16 cellular contexts compared by ENCODE assay signal in the genomic region with DNA sequence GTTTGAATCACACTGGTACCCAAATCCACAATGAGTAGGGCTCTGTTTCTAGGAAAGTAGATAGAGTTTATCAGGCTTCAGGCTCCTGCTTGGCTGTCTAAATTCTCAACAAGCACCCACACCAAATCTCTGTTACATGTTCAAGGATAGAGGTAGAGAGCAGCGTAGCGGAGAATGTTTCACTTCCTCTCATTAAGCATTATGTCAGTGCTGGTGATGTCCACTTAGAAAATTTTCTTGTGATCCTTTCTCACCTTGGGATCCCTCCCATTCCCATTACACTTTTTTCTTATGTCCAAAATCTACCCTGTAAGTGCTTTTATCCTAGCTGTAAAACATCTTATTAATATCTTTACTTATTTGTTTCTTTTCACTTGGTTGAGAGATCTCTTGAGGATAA.
DNase-seq lines count a peak whose midpoint lies in the region; ATAC-seq and TF ChIP-seq lines count a peak whose summit lies in the region.
"Had no signal": no experiment of that assay in that cellular context is flagged by ENCODE, and none has a peak within 500 bp of the region (broad histone marks: within the 10 kb centered on the region; RNA-seq: fewer than 3 reads in every experiment).

No MANE protein-coding gene starts in this region.

- ATAC-seq in GM18909 (IDR thresholded peaks at IDR 0.05; ENCODE audit: poor library complexity, unreplicated experiment) (peak; percentile 63), HG02610 (IDR thresholded peaks at IDR 0.05; ENCODE audit: unreplicated experiment) (peak; percentile 81), HG03378 (IDR thresholded peaks at IDR 0.05; ENCODE audit: unreplicated experiment) (peak; percentile 90), GM19397 (IDR thresholded peaks at IDR 0.05; ENCODE audit: unreplicated experiment) (no peak), GM19455 (IDR thresholded peaks at IDR 0.05; ENCODE audit: unreplicated experiment) (no peak)
- ATAC-seq: activated CD8-positive, alpha-beta memory T cell treated with anti-CD3 and anti-CD28 coated beads, Interleukin-2, amount 10 ng/mL, durations not matched to agents 7 days and 5 days; body of pancreas; left lobe of liver had no signal

- no peaks in the 10 kb centered on the region for H3K27me3 ChIP-seq in GM06990 (replicated peaks; ENCODE audit: control insufficient read depth, insufficient read depth, low read length)
- H3K27me3 ChIP-seq: body of pancreas, dorsolateral prefrontal cortex, MG63 had no signal

- no peak for TF ChIP-seq CTCF in GM06990 (IDR thresholded peaks at IDR 0.05; ENCODE audit: insufficient read depth, low read length, poor library complexity, severe bottlenecking)

- H3K36me3 ChIP-seq in GM06990 (ENCODE audit: control insufficient read depth, insufficient read depth, low read length): no peaks in the 10 kb centered on the region
- H3K36me3 ChIP-seq: MG63 had no signal

- no peak overlapping the region for H3K4me3 ChIP-seq in GM06990 (replicated peaks; ENCODE audit: low read depth, low read length)
- H3K4me3 ChIP-seq: body of pancreas, dorsolateral prefrontal cortex, MG63 had no signal

- DNase-seq in GM06990 (ENCODE audit: extremely low read depth, insufficient read length) (peak; percentile 33), NCI-H2107 (lab: John Stamatoyannopoulos, UW) (no peak), medulla oblongata (ENCODE audit: extremely low spot score) (no peak)
- DNase-seq: activated CD8-positive, alpha-beta memory T cell treated with anti-CD3 and anti-CD28 coated beads, Interleukin-2, amount 10 ng/mL, durations not matched to agents 7 days and 5 days; body of pancreas; CD4-positive, alpha-beta T cell; dorsolateral prefrontal cortex; hypothalamus; MG63; posterior cingulate gyrus had no signal

Comparison
In these comparisons a context has a peak if more than half of its experiments do, and no peak if none do; other contexts are left out.
1. ATAC-seq: peak in GM18909 (single experiment), HG02610 (single experiment) and HG03378 (single experiment); none in GM19397 (single experiment) and GM19455 (single experiment).